9 cellular contexts compared by ENCODE assay signal in the genomic region with DNA sequence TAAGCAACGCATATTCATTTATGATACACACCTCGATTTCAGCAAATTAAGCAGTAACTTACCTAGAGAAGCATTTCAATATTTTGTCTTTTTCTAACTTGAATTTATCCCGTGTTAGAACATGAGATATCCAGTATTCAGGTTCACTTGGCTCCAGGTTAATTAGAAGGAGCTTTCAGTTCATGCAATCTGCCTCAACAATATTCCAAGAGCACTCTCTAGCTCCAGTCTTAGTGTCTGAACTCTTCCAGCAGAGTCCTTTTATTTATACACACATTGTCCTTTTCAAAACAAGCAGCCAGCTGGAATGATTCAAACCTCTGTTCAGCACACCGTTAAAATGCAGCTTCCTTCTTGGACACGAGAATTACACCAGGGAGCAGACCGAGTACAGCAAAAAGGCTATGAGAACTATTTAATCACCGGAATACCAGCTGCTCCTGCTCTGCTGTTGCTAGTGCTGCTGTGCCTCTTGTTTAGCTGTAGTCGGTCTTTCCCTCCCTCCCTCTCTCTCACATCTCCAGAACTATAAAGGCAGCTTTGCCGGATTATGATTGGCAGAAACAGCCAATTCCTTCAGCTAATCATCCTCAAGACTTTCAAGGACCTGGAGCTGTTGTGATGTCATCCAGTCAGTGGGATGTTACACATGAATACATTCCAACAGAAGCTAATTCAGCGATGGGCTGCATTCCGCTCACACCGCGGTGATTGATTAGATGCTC. TPM values are rescaled to one million over a fixed set of nuclear protein-coding genes. Genes with fewer than 3 reads are reported as not detected.
DNase-seq lines count a peak whose midpoint lies in the region; ATAC-seq and TF ChIP-seq lines count a peak whose summit lies in the region.
"Had no signal": no experiment of that assay in that cellular context is flagged by ENCODE, and none has a peak within 500 bp of the region (broad histone marks: within the 10 kb centered on the region; RNA-seq: fewer than 3 reads in every experiment).

A gene (minus strand): TSS at position 239 of the 725 bp plus-strand sequence. CDS start 36,584 bp downstream, outside the sequence.

- no peaks in the 10 kb centered on the region for H3K9me3 ChIP-seq in stomach
- no peaks in the 10 kb centered on the region for H3K9me3 ChIP-seq in esophagus squamous epithelium

- TF ChIP-seq POLR2A in stomach (IDR thresholded peaks at IDR 0.05) (no peak), esophagus squamous epithelium (IDR thresholded peaks at IDR 0.05) (no peak), GM18505 (IDR thresholded peaks at IDR 0.05; ENCODE audit: borderline replicate concordance, extremely low read depth, insufficient read depth, insufficient read length) (no peak)

- H3K4me1 ChIP-seq in foreskin keratinocyte (no peaks in the 10 kb centered on the region), stomach (peaks cover 0 to 13% (median 3%) of the 10 kb centered on the region in 4 donors), esophagus squamous epithelium (no peaks in the 10 kb centered on the region)

- TF ChIP-seq CTCF in foreskin keratinocyte (conservative IDR thresholded peaks at IDR 0.05) (no peak), stomach (IDR thresholded peaks at IDR 0.05) (no peak), esophagus squamous epithelium (IDR thresholded peaks at IDR 0.05) (no peak)

- DNase-seq in HT1080 (ENCODE audit: low read depth) (peak; percentile 65), RKO (ENCODE audit: low spot score) (peak; percentile 16), foreskin keratinocyte (peak in 1 of 2 donors; percentile 60), stomach (no peak), esophagus squamous epithelium (lab: John Stamatoyannopoulos, UW) (no peak), activated gamma-delta T cell (lab: John Stamatoyannopoulos, UW) (no peak)

- H3K27ac ChIP-seq in foreskin keratinocyte (no peak within 1 kb of the TSS), stomach (no peak within 1 kb of the TSS), esophagus squamous epithelium (no peak within 1 kb of the TSS)
- H3K27ac ChIP-seq: skin epidermis had no signal

- intact Hi-C loops in stomach (cut with DNase I; ENCODE audit: low total_unique reads) (no loop called here), esophagus squamous epithelium (cut with DNase I) (no loop called here)

- no peak for TF ChIP-seq EP300 in stomach (IDR thresholded peaks at IDR 0.05)

- H3K36me3 ChIP-seq in stomach, result no peaks in the 10 kb centered on the region
- H3K36me3 ChIP-seq in esophagus squamous epithelium, result no peaks in the 10 kb centered on the region

- ATAC-seq in foreskin keratinocyte (peak; percentile 76), GM18505 (IDR thresholded peaks at IDR 0.05; ENCODE audit: unreplicated experiment) (no peak), GM18511 (IDR thresholded peaks at IDR 0.05; ENCODE audit: unreplicated experiment) (no peak)

- 22 to 30% (median 25%) methylated on average over 13 of the region's 13 CpGs for WGBS in stomach, 5 donors
- 19 to 31% methylated on average over 12 to 13 of the region's 13 CpGs for WGBS in esophagus squamous epithelium, 2 donors

- H3K4me3 ChIP-seq in stomach (peak within 1 kb of the TSS; percentile 12 to 28 (median 14)), esophagus squamous epithelium (peak within 1 kb of the TSS in 1 of 4 donors; percentile 27)
- H3K4me3 ChIP-seq: skin epidermis had no signal

- H3K27me3 ChIP-seq in foreskin keratinocyte, result peaks cover 22% of the 10 kb centered on the region
- no peaks in the 10 kb centered on the region for H3K27me3 ChIP-seq in stomach
- no peaks in the 10 kb centered on the region for H3K27me3 ChIP-seq in esophagus squamous epithelium

RNA-seq across cellular contexts. Expression of the gene that starts here (rescaled TPM):
- total RNA-seq in HT1080 (2014; rRNA removed; shearing (Covaris generic)), result not detected in 2 replicates
- not detected in 2 replicates for polyA plus RNA-seq in HT1080 (2015; cell fraction: cytosol; rRNA removed)
- not detected in 2 replicates for polyA plus RNA-seq in HT1080 (2015; cell fraction: nucleus; rRNA removed)
- total RNA-seq in foreskin keratinocyte, result not detected in 2 replicates
- not detected in 2 replicates for polyA plus RNA-seq in foreskin keratinocyte
- 1 to 10 TPM in 1 of 5 donors, under 1 TPM in 2, not detected in 2; 0.45 to 5.1 (median 0.87) TPM for total RNA-seq in stomach
- polyA plus RNA-seq in stomach, result under 1 TPM in 2 of 3 donors, not detected in 1; 0.19 to 0.61 TPM
- total RNA-seq in esophagus squamous epithelium, result not detected

Comparison
In these comparisons a context has a peak if more than half of its experiments do, and no peak if none do; other contexts are left out.
1. Peak in DNase-seq in HT1080; RNA of the gene not detected or under 1 TPM.
2. Peak in ATAC-seq in foreskin keratinocyte; RNA of the gene not detected or under 1 TPM.